In genomic region chr7:154677454-154677853, GRCh38 we compare ENCODE assay signal across 23 cellular contexts.
A peak's percentile ranks its signal among the peaks of the same experiment; 100 is the strongest.
DNase-seq lines count a peak whose midpoint lies in the region; ATAC-seq and TF ChIP-seq lines count a peak whose summit lies in the region.
"Had no signal": no experiment of that assay in that cellular context is flagged by ENCODE, and none has a peak within 500 bp of the region (broad histone marks: within the 10 kb centered on the region; RNA-seq: fewer than 3 reads in every experiment).

No MANE protein-coding gene starts in this region.

- H3K9ac ChIP-seq in MM.1S (ENCODE audit: low read length) (no peak overlapping the region), neuronal stem cell (ENCODE audit: low read depth, low read length, poor library complexity) (no peak overlapping the region)
- H3K9ac ChIP-seq: BLaER1 had no signal

- H3K79me2 ChIP-seq in MM.1S (ENCODE audit: low read length) = no peaks in the 10 kb centered on the region

- H4K91ac ChIP-seq in neuronal stem cell (ENCODE audit: low read depth, low read length, poor library complexity) = no peak overlapping the region

- no peak overlapping the region for H2BK5ac ChIP-seq in neuronal stem cell (ENCODE audit: low read length)

- H3K36me3 ChIP-seq in MM.1S (replicated peaks; ENCODE audit: insufficient read depth, low read length) (no peaks in the 10 kb centered on the region), neuronal stem cell (replicated peaks in 1 of 2; ENCODE audit: control insufficient read depth in 2 of 2, insufficient read depth in 2 of 2, low read length in 2 of 2) (no peaks in the 10 kb centered on the region), testis (ENCODE audit: low read depth, missing control alignments) (no peaks in the 10 kb centered on the region), gastroesophageal sphincter (no peaks in the 10 kb centered on the region)
- H3K36me3 ChIP-seq: BE2C, BLaER1 had no signal

- no peaks in the 10 kb centered on the region for H3K27me3 ChIP-seq in MM.1S (replicated peaks; ENCODE audit: insufficient read depth, low read length)
- H3K27me3 ChIP-seq in neuronal stem cell (ENCODE audit: control insufficient read depth in 3 of 3, insufficient read depth in 3 of 3, low read depth in 1 of 3, low read length in 3 of 3) = no peaks in the 10 kb centered on the region
- no peaks in the 10 kb centered on the region for H3K27me3 ChIP-seq in testis
- H3K27me3 ChIP-seq in gastroesophageal sphincter = no peaks in the 10 kb centered on the region
- H3K27me3 ChIP-seq: BE2C, BLaER1 had no signal

- ATAC-seq in GM21423 (IDR thresholded peaks at IDR 0.05; ENCODE audit: unreplicated experiment) (no peak), gastroesophageal sphincter (no peak), HG02588 (IDR thresholded peaks at IDR 0.05; ENCODE audit: unreplicated experiment) (no peak)
- ATAC-seq: GM12878 had no signal

- peak overlapping the region; percentile 89 for H3K23ac ChIP-seq in neuronal stem cell (ENCODE audit: low read depth, low read length, poor library complexity)

- no peaks in the 10 kb centered on the region for H3K9me3 ChIP-seq in MM.1S (replicated peaks; ENCODE audit: insufficient read depth, low read length)
- H3K9me3 ChIP-seq in neuronal stem cell (replicated peaks in 1 of 2; ENCODE audit: control insufficient read depth in 2 of 2, insufficient read depth in 1 of 2, low read depth in 1 of 2, low read length in 2 of 2) = peaks cover 0 to 2% of the 10 kb centered on the region in 2 donors
- no peaks in the 10 kb centered on the region for H3K9me3 ChIP-seq in testis
- H3K9me3 ChIP-seq in gastroesophageal sphincter = no peaks in the 10 kb centered on the region
- H3K9me3 ChIP-seq: BE2C had no signal

- H2BK15ac ChIP-seq in neuronal stem cell (ENCODE audit: low read length) = no peak overlapping the region

- no peak overlapping the region for H3K4me3 ChIP-seq in MM.1S (ENCODE audit: low read length)
- H3K4me3 ChIP-seq in neuronal stem cell (ENCODE audit: low read length in 2 of 2) = no peak overlapping the region
- peak overlapping the region in 1 of 2 donors; percentile 38 for H3K4me3 ChIP-seq in testis
- no peak overlapping the region for H3K4me3 ChIP-seq in gastroesophageal sphincter
- H3K4me3 ChIP-seq: BLaER1, GM12878 had no signal

- TF ChIP-seq CTCF in MM.1S (IDR thresholded peaks at IDR 0.05; ENCODE audit: low read length) = no peak
- TF ChIP-seq CTCF in testis (IDR thresholded peaks at IDR 0.05) = no peak
- no peak for TF ChIP-seq CTCF in gastroesophageal sphincter (IDR thresholded peaks at IDR 0.05)

- H2AFZ ChIP-seq in MM.1S (ENCODE audit: low read length) = no peak overlapping the region
- H2AFZ ChIP-seq in neuronal stem cell (ENCODE audit: low read length) = no peak overlapping the region

- no peaks in the 10 kb centered on the region for H4K20me1 ChIP-seq in MM.1S (ENCODE audit: insufficient read depth, low read length)
- H4K20me1 ChIP-seq: BLaER1 had no signal

- no peak for TF ChIP-seq EP300 in gastroesophageal sphincter (IDR thresholded peaks at IDR 0.05)

- H3K9me2 ChIP-seq in MM.1S (replicated peaks; ENCODE audit: insufficient read depth, low read length) = no peaks in the 10 kb centered on the region

- TF ChIP-seq POLR2A in testis (IDR thresholded peaks at IDR 0.05) = no peak
- no peak for TF ChIP-seq POLR2A in gastroesophageal sphincter (IDR thresholded peaks at IDR 0.05)

- H3K14ac ChIP-seq in neuronal stem cell (ENCODE audit: low read length) = no peak overlapping the region

- H2AK5ac ChIP-seq in neuronal stem cell (ENCODE audit: low read depth, low read length) = no peak overlapping the region

- peak overlapping the region; percentile 84 for H3K18ac ChIP-seq in neuronal stem cell (ENCODE audit: low read length)

- peak; percentile 2 for DNase-seq in MM.1S
- peak in 38 of 61 donors; percentile 9 to 81 (median 46) for DNase-seq in caudate nucleus (lab: John Stamatoyannopoulos, UW)
- DNase-seq in neuronal stem cell (ENCODE audit: low spot score) = no peak
- DNase-seq in testis = peak; percentile 71
- no peak for DNase-seq in NK-92 (lab: John Stamatoyannopoulos, UW; ENCODE audit: unreplicated experiment)
- DNase-seq: 8988T; ACHN; BE2C; C1 segment of cervical spinal cord; CD4-positive, alpha-beta memory T cell; CD4-positive, CD25-positive, alpha-beta regulatory T cell; COR-L47; DMS 273 treated with DMSO at 0.1 percent for 48 hours; DMS153; DMS53; DMS79; EL; GDM1 had no signal

- intact Hi-C loops in testis (cut with DNase I; ENCODE audit: low total_unique reads) = no loop called here

- no peaks in the 10 kb centered on the region for H3F3A ChIP-seq in MM.1S (ENCODE audit: insufficient read depth, low read length)

- no peak overlapping the region for H3K4ac ChIP-seq in neuronal stem cell (ENCODE audit: low read length)

- H3K4me2 ChIP-seq in MM.1S (ENCODE audit: low read depth, low read length) (no peak overlapping the region), neuronal stem cell (ENCODE audit: insufficient read depth, low read length, poor library complexity, severe bottlenecking) (no peak overlapping the region)
- H3K4me2 ChIP-seq: BLaER1 had no signal

- no peaks in the 10 kb centered on the region for H3K4me1 ChIP-seq in MM.1S (ENCODE audit: low read length)
- no peaks in the 10 kb centered on the region for H3K4me1 ChIP-seq in neuronal stem cell (ENCODE audit: control insufficient read depth in 2 of 2, insufficient read depth in 1 of 2, low read depth in 1 of 2, low read length in 2 of 2)
- H3K4me1 ChIP-seq in testis = peaks cover 6% of the 10 kb centered on the region
- H3K4me1 ChIP-seq in gastroesophageal sphincter = no peaks in the 10 kb centered on the region
- H3K4me1 ChIP-seq: BLaER1 had no signal

- H2BK12ac ChIP-seq in neuronal stem cell (ENCODE audit: low read length) = no peak overlapping the region

- H3K27ac ChIP-seq in MM.1S (ENCODE audit: low read length) (no peak overlapping the region), caudate nucleus (ENCODE audit: low read depth, low read length) (no peak overlapping the region), neuronal stem cell (replicated peaks; ENCODE audit: low read length) (no peak overlapping the region), testis (peak overlapping the region; percentile 51 to 68), gastroesophageal sphincter (no peak overlapping the region)
- H3K27ac ChIP-seq: BLaER1 had no signal

- no CpG with 5 or more reads among the region's 12 CpGs for WGBS in neuronal stem cell (ENCODE audit: extremely low coverage in 2 of 2, insufficient read length in 2 of 2, insufficient replicate concordance in 1 of 2), 2 donors
- 25 to 43% methylated on average over 12 of the region's 12 CpGs for WGBS in testis, 2 donors
- WGBS in gastroesophageal sphincter (ENCODE audit: low coverage in 1 of 2), 2 donors = 80 to 82% methylated on average over 10 to 12 of the region's 12 CpGs

- H2BK120ac ChIP-seq in neuronal stem cell (ENCODE audit: low read depth, low read length) = no peak overlapping the region

- no peak overlapping the region for H4K8ac ChIP-seq in neuronal stem cell (ENCODE audit: low read depth, low read length)

- peaks cover 2% of the 10 kb centered on the region for H3K79me1 ChIP-seq in neuronal stem cell (ENCODE audit: low read depth, low read length)

Comparison
In these comparisons a context has a peak if more than half of its experiments do, and no peak if none do; other contexts are left out.
1. DNase-seq: peak in MM.1S (single experiment), caudate nucleus (38 of 61) and testis (single experiment); none in neuronal stem cell (single experiment) and NK-92 (single experiment).
2. H3K27ac ChIP-seq: peak in testis (2 of 2); none in MM.1S (single experiment), caudate nucleus (single experiment), neuronal stem cell (single experiment) and gastroesophageal sphincter (0 of 4).